In genomic region chr1:168300626-168301025, GRCh38 we compare ENCODE assay signal across 16 cellular contexts.
"Had no signal": no experiment of that assay in that cellular context is flagged by ENCODE, and none has a peak within 500 bp of the region (broad histone marks: within the 10 kb centered on the region; RNA-seq: fewer than 3 reads in every experiment).

No MANE protein-coding gene starts in this region.

- H3K27ac Mint-ChIP-seq: activated CD4-positive, alpha-beta memory T cell treated with anti-CD3 and anti-CD28 coated beads for 36 hours; activated CD4-positive, alpha-beta T cell treated with anti-CD3 and anti-CD28 coated beads for 36 hours; activated naive CD8-positive, alpha-beta T cell treated with anti-CD3 and anti-CD28 coated beads for 36 hours; activated T-helper 1 cell treated with anti-CD3 and anti-CD28 coated beads, Interleukin-12 subunit alpha, Interleukin-12 subunit beta, Interleukin-2, Interleukin-4 antibody, amounts not matched to agents 30 ng/mL and 10 ng/mL and 1 ng/mL, durations not matched to agents 14 hours and 24 hours and 36 hours had no signal

- H3K4me1 Mint-ChIP-seq: activated CD4-positive, alpha-beta T cell treated with anti-CD3 and anti-CD28 coated beads for 36 hours; activated naive CD8-positive, alpha-beta T cell treated with anti-CD3 and anti-CD28 coated beads for 36 hours had no signal

- H3K27me3 ChIP-seq: suprapubic skin, transverse colon, vagina had no signal

- H3K27me3 Mint-ChIP-seq: activated CD4-positive, alpha-beta memory T cell treated with anti-CD3 and anti-CD28 coated beads for 36 hours; activated CD4-positive, alpha-beta T cell treated with anti-CD3 and anti-CD28 coated beads for 36 hours; activated naive CD8-positive, alpha-beta T cell treated with anti-CD3 and anti-CD28 coated beads for 36 hours had no signal

- H3K4me1 ChIP-seq: prostate gland, suprapubic skin, transverse colon, vagina had no signal

- DNase-seq: activated CD4-positive, alpha-beta memory T cell treated with anti-CD3 and anti-CD28 coated beads for 36 hours; activated CD4-positive, alpha-beta T cell treated with anti-CD3 and anti-CD28 coated beads for 36 hours; activated gamma-delta T cell treated with Interleukin-2 at 50 U/mL for 16 hours; activated naive CD8-positive, alpha-beta T cell treated with anti-CD3 and anti-CD28 coated beads for 36 hours; activated T-cell treated with anti-CD3 and anti-CD28 coated beads for 4 hours; central memory CD4-positive, alpha-beta T cell; erythroblast; right cardiac atrium; stimulated activated naive CD8-positive, alpha-beta T cell treated with anti-CD3 and anti-CD28 coated beads, Interleukin-15, Interleukin-2, amounts not matched to agents 100 U/mL and 50 U/mL, for 24 hours; transverse colon had no signal

- H3K9me3 Mint-ChIP-seq: activated CD4-positive, alpha-beta memory T cell treated with anti-CD3 and anti-CD28 coated beads for 36 hours; activated naive CD8-positive, alpha-beta T cell treated with anti-CD3 and anti-CD28 coated beads for 36 hours; activated T-helper 1 cell treated with anti-CD3 and anti-CD28 coated beads, Interleukin-12 subunit alpha, Interleukin-12 subunit beta, Interleukin-2, Interleukin-4 antibody, amounts not matched to agents 30 ng/mL and 10 ng/mL and 1 ng/mL, durations not matched to agents 14 hours and 24 hours and 36 hours had no signal

- ATAC-seq: activated CD4-positive, alpha-beta T cell treated with anti-CD3 and anti-CD28 coated beads for 36 hours; right cardiac atrium; stimulated activated naive CD8-positive, alpha-beta T cell treated with anti-CD3 and anti-CD28 coated beads, Interleukin-15, Interleukin-2, amounts not matched to agents 100 U/mL and 50 U/mL, for 24 hours had no signal

- H3K27ac ChIP-seq: coronary artery, prostate gland, skin epidermis, suprapubic skin, transverse colon, vagina had no signal

- H3K4me3 Mint-ChIP-seq: activated CD4-positive, alpha-beta memory T cell treated with anti-CD3 and anti-CD28 coated beads for 36 hours; activated CD4-positive, alpha-beta T cell treated with anti-CD3 and anti-CD28 coated beads for 36 hours; activated naive CD8-positive, alpha-beta T cell treated with anti-CD3 and anti-CD28 coated beads for 36 hours; activated T-helper 1 cell treated with anti-CD3 and anti-CD28 coated beads, Interleukin-12 subunit alpha, Interleukin-12 subunit beta, Interleukin-2, Interleukin-4 antibody, amounts not matched to agents 30 ng/mL and 10 ng/mL and 1 ng/mL, durations not matched to agents 14 hours and 24 hours and 36 hours had no signal

- H3K4me3 ChIP-seq: coronary artery, prostate gland, skin epidermis, suprapubic skin, transverse colon, vagina had no signal
